ENCODE assay signal across 8 cellular contexts in genomic region chr1:219174672-219175564, GRCh38. TPM values are rescaled to one million over a fixed set of nuclear protein-coding genes. Genes with fewer than 3 reads are reported as not detected.
DNase-seq lines count a peak whose midpoint lies in the region; ATAC-seq and TF ChIP-seq lines count a peak whose summit lies in the region.

No MANE protein-coding gene starts in this region.

- H3K27ac ChIP-seq in suprapubic skin = peak overlapping the region; percentile 93

- peaks cover 45% of the 10 kb centered on the region for H3K4me1 Mint-ChIP-seq in dendritic cell treated with granulocyte-macrophage colony-stimulating factor and Interleukin-4, amounts not matched to agents 40 ng/mL and 50 ng/mL, for 4 days (ENCODE audit: low read depth)

- peak overlapping the region; percentile 98 for H3K4me3 Mint-ChIP-seq in dendritic cell treated with granulocyte-macrophage colony-stimulating factor and Interleukin-4, amounts not matched to agents 40 ng/mL and 50 ng/mL, for 4 days

- peak; percentile 11 for DNase-seq in stimulated activated CD4-positive, alpha-beta T cell treated with anti-CD3 and anti-CD28 coated beads, Interleukin-4, amount 100 ng/mL, for 24 hours
- no peak for DNase-seq in stimulated activated CD4-positive, alpha-beta T cell treated with anti-CD3 and anti-CD28 coated beads, Interleukin-2, amount 100 ng/mL, for 48 hours
- DNase-seq in lower leg skin (ENCODE audit: low spot score in 2 of 2) (peak in 1 of 2 donors; percentile 71), suprapubic skin (ENCODE audit: low spot score in 2 of 2) (peak in 1 of 2 donors; percentile 53), NCI-H187 (lab: John Stamatoyannopoulos, UW) (no peak)

- H3K27ac Mint-ChIP-seq in dendritic cell treated with granulocyte-macrophage colony-stimulating factor and Interleukin-4, amounts not matched to agents 40 ng/mL and 50 ng/mL, for 4 days = peak overlapping the region; percentile 97

- peaks cover 61% of the 10 kb centered on the region for H3K4me1 ChIP-seq in suprapubic skin

- H3K27me3 ChIP-seq in suprapubic skin = no peaks in the 10 kb centered on the region

- ATAC-seq in HG03097 (IDR thresholded peaks at IDR 0.05; ENCODE audit: low FRiP score, unreplicated experiment) (peak; percentile 19), SK-N-SH treated with all-trans-retinoic acid at 6 μM for 48 hours (peak; percentile 72)

- H3K36me3 ChIP-seq in suprapubic skin = no peaks in the 10 kb centered on the region

- H3K9me3 Mint-ChIP-seq in dendritic cell treated with granulocyte-macrophage colony-stimulating factor and Interleukin-4, amounts not matched to agents 40 ng/mL and 50 ng/mL, for 4 days = no peaks in the 10 kb centered on the region

- no peaks in the 10 kb centered on the region for H3K27me3 Mint-ChIP-seq in dendritic cell treated with granulocyte-macrophage colony-stimulating factor and Interleukin-4, amounts not matched to agents 40 ng/mL and 50 ng/mL, for 4 days

- TF ChIP-seq CTCF in lower leg skin (IDR thresholded peaks at IDR 0.05) (no peak), suprapubic skin (IDR thresholded peaks at IDR 0.05) (no peak)

- H3K9me3 ChIP-seq in suprapubic skin = no peaks in the 10 kb centered on the region

- no peak for TF ChIP-seq POLR2A in lower leg skin (IDR thresholded peaks at IDR 0.05)
- no peak for TF ChIP-seq POLR2A in suprapubic skin (IDR thresholded peaks at IDR 0.05)

- peaks cover 33% of the 10 kb centered on the region for H3K36me3 Mint-ChIP-seq in dendritic cell treated with granulocyte-macrophage colony-stimulating factor and Interleukin-4, amounts not matched to agents 40 ng/mL and 50 ng/mL, for 4 days (ENCODE audit: low read depth)

- WGBS in lower leg skin, 2 donors = 25 to 31% methylated on average over 11 of the region's 11 CpGs
- 29% methylated on average over 11 of the region's 11 CpGs for WGBS in suprapubic skin

- TF ChIP-seq EP300 in suprapubic skin (IDR thresholded peaks at IDR 0.05) = no peak

- intact Hi-C loops in dendritic cell treated with granulocyte-macrophage colony-stimulating factor and Interleukin-4, amounts not matched to agents 40 ng/mL and 50 ng/mL, for 4 days (cut with micrococcal nuclease) = loop anchor here (5.0 kb wide), 1 partner anchor 88 kb away; no protein-coding TSS in a partner anchor
- intact Hi-C loops in lower leg skin (cut with DNase I; ENCODE audit: low total_unique reads) = no loop called here

- H3K4me3 ChIP-seq in lower leg skin (ENCODE audit: low read depth, poor library complexity, severe bottlenecking) = peak overlapping the region; percentile 69
- H3K4me3 ChIP-seq in suprapubic skin = peak overlapping the region; percentile 65

TF ChIP-seq in SK-N-SH treated with all-trans-retinoic acid at 6 μM for 48 hours, 23 proteins besides CTCF, POLR2A, EP300 and RAD21:
- peak; percentile 60 for TF ChIP-seq ISL1 (CRISPR knock-in tag; IDR thresholded peaks at IDR 0.05)
- no peak for TF ChIP-seq BACH2 (CRISPR knock-in tag; IDR thresholded peaks at IDR 0.05; ENCODE audit: borderline replicate concordance)
- TF ChIP-seq ARNTL (CRISPR knock-in tag; IDR thresholded peaks at IDR 0.05; ENCODE audit: borderline replicate concordance, low read depth) = no peak
- TF ChIP-seq ZNF8 (CRISPR knock-in tag; IDR thresholded peaks at IDR 0.05) = no peak
- TF ChIP-seq ZC3H10 (CRISPR knock-in tag; IDR thresholded peaks at IDR 0.05) = 0 out of 2 replicates have a peak, but pooled peaks have one; percentile 71
- TF ChIP-seq ZFP3 (CRISPR knock-in tag; IDR thresholded peaks at IDR 0.05) = no peak
- TF ChIP-seq SNAI2 (CRISPR knock-in tag; IDR thresholded peaks at IDR 0.05) = no peak
- no peak; the same call in 1 of the 2 replicates for TF ChIP-seq RARB (CRISPR knock-in tag; IDR thresholded peaks at IDR 0.05)
- TF ChIP-seq CSRNP3 (CRISPR knock-in tag; IDR thresholded peaks at IDR 0.05) = no peak
- TF ChIP-seq POU6F1 (CRISPR knock-in tag; IDR thresholded peaks at IDR 0.05; ENCODE audit: borderline replicate concordance, low read depth) = 0 out of 2 replicates have a peak, but pooled peaks have one; percentile 13
- 0 out of 2 replicates have a peak, but pooled peaks have one; percentile 23 for TF ChIP-seq CSDC2 (CRISPR knock-in tag; IDR thresholded peaks at IDR 0.05)
TF ChIP-seq in SK-N-SH treated with all-trans-retinoic acid at 6 μM for 48 hours: peak in this region for 4.

RNA-seq across cellular contexts. Expression of gene LYPLAL1, which starts 1.2 kb away (rescaled TPM):
- total RNA-seq in lower leg skin = 10 to 100 TPM; 16.2 to 25.8 (median 23.7) TPM
- total RNA-seq in suprapubic skin = 10 to 100 TPM; 20.2 to 40.4 (median 32.1) TPM
